Comparison of ENCODE assay signal across 8 cellular contexts in genomic region chr1:25430073-25430665, GRCh38. TPM values are rescaled to one million over a fixed set of nuclear protein-coding genes. Genes with fewer than 3 reads are reported as not detected.
DNase-seq lines count a peak whose midpoint lies in the region; ATAC-seq lines count a peak whose summit lies in the region.

No MANE protein-coding gene starts in this region.

- H3K4me1 Mint-ChIP-seq in T-helper 1 cell treated with Interleukin-12 subunit alpha and Interleukin-12 subunit beta and Interleukin-4 antibody, amounts not matched to agents 30 μg/mL and 1 μg/mL, for 36 hours (ENCODE audit: low read depth): peaks cover 34% of the 10 kb centered on the region

- H3K27ac ChIP-seq in rectal smooth muscle tissue (ENCODE audit: low read depth, low read length) (peak overlapping the region; percentile 82), aorta (ENCODE audit: low read depth in 1 of 2, low read length in 2 of 2) (peak overlapping the region in 1 of 2 donors; percentile 87)

- H3K36me3 ChIP-seq in rectal smooth muscle tissue (ENCODE audit: control insufficient read depth, insufficient read depth, low read length) (no peaks in the 10 kb centered on the region), aorta (ENCODE audit: control insufficient read depth in 1 of 2, insufficient read depth in 2 of 2, low read length in 1 of 2) (no peaks in the 10 kb centered on the region)

- no peaks in the 10 kb centered on the region for H3K9me3 ChIP-seq in aorta (ENCODE audit: control insufficient read depth, low read length)

- WGBS in aorta, 2 donors: 0 to 1% methylated on average over 60 to 64 of the region's 64 CpGs

- H3K9me3 Mint-ChIP-seq in T-helper 1 cell treated with Interleukin-12 subunit alpha and Interleukin-12 subunit beta and Interleukin-4 antibody, amounts not matched to agents 30 μg/mL and 1 μg/mL, for 36 hours: no peaks in the 10 kb centered on the region

- DNase-seq in NCI-H146 treated with DMSO at 0.1 percent for 48 hours (lab: John Stamatoyannopoulos, UW; ENCODE audit: unreplicated experiment) (peak; percentile 39), amygdala (lab: John Stamatoyannopoulos, UW) (peak; percentile 35 to 92 (median 82)), hepatic stellate cell (ENCODE audit: low spot score) (peak; percentile 90), aorta (peak; percentile 89 to 94)

- peak overlapping the region; percentile 94 for H3K4me3 Mint-ChIP-seq in T-helper 1 cell treated with Interleukin-12 subunit alpha and Interleukin-12 subunit beta and Interleukin-4 antibody, amounts not matched to agents 30 μg/mL and 1 μg/mL, for 36 hours

- peaks cover 4% of the 10 kb centered on the region for H3K27me3 Mint-ChIP-seq in T-helper 1 cell treated with Interleukin-12 subunit alpha and Interleukin-12 subunit beta and Interleukin-4 antibody, amounts not matched to agents 30 μg/mL and 1 μg/mL, for 36 hours (ENCODE audit: low read depth)

- ATAC-seq in GM18502 (IDR thresholded peaks at IDR 0.05; ENCODE audit: poor library complexity, unreplicated experiment) (peak; percentile 81), HG02884 (IDR thresholded peaks at IDR 0.05; ENCODE audit: unreplicated experiment) (peak; percentile 71), aorta (ENCODE audit: low FRiP score) (peak; percentile 96)

- H3K27ac Mint-ChIP-seq in T-helper 1 cell treated with Interleukin-12 subunit alpha and Interleukin-12 subunit beta and Interleukin-4 antibody, amounts not matched to agents 30 μg/mL and 1 μg/mL, for 36 hours: peak overlapping the region; percentile 98

- no peaks in the 10 kb centered on the region for H3K27me3 ChIP-seq in rectal smooth muscle tissue (ENCODE audit: control insufficient read depth, insufficient read depth, low read length)
- H3K27me3 ChIP-seq in aorta (ENCODE audit: control insufficient read depth in 1 of 2, insufficient read depth in 2 of 2, low read length in 1 of 2): no peaks in the 10 kb centered on the region

- H3K4me1 ChIP-seq in rectal smooth muscle tissue (ENCODE audit: control insufficient read depth, insufficient read depth, low read length) (peaks cover 4% of the 10 kb centered on the region), aorta (ENCODE audit: control insufficient read depth in 1 of 2, insufficient read depth in 2 of 2, low read length in 2 of 2) (peaks cover 0 to 5% of the 10 kb centered on the region in 2 donors)

- H3K36me3 Mint-ChIP-seq in T-helper 1 cell treated with Interleukin-12 subunit alpha and Interleukin-12 subunit beta and Interleukin-4 antibody, amounts not matched to agents 30 μg/mL and 1 μg/mL, for 36 hours (ENCODE audit: low read depth): peaks cover 5% of the 10 kb centered on the region

- H3K4me3 ChIP-seq in rectal smooth muscle tissue (ENCODE audit: low read length): peak overlapping the region; percentile 91
- H3K4me3 ChIP-seq in aorta (ENCODE audit: low read length in 2 of 2): peak overlapping the region; percentile 60 to 77

- H3K9ac ChIP-seq in rectal smooth muscle tissue (ENCODE audit: low read length): peak overlapping the region; percentile 70

- intact Hi-C loops in aorta (cut with DNase I): loop anchor here in 1 of 2 donors (10.0 kb wide), 1 partner anchor 375 kb away; the partner anchor contains the start of gene SELENON

RNA-seq across cellular contexts. Expression of gene MACO1, which starts 0.5 kb away (rescaled TPM):
- total RNA-seq in aorta: 10 to 100 TPM; 14.8 to 19.7 TPM
- polyA plus RNA-seq in aorta: 10 to 100 TPM in 1 of 2 donors, 1 to 10 TPM in 1; 5.0 to 12.4 TPM

RNA-seq across cellular contexts. Expression of gene RHCE, which starts 9.5 kb away (rescaled TPM):
- under 1 TPM in 1 of 2 donors, not detected in 1; 0.69 TPM for total RNA-seq in aorta
- not detected for polyA plus RNA-seq in aorta

Comparison
In these comparisons a context has a peak if more than half of its experiments do, and no peak if none do; other contexts are left out.
1. DNase-seq: peak in every context shown above with its lines; median percentile 92 in aorta; 90 in hepatic stellate cell; 82 in amygdala; 39 in NCI-H146 treated with DMSO at 0.1 percent for 48 hours.